ENCODE assay signal across 14 cellular contexts in the genomic region with DNA sequence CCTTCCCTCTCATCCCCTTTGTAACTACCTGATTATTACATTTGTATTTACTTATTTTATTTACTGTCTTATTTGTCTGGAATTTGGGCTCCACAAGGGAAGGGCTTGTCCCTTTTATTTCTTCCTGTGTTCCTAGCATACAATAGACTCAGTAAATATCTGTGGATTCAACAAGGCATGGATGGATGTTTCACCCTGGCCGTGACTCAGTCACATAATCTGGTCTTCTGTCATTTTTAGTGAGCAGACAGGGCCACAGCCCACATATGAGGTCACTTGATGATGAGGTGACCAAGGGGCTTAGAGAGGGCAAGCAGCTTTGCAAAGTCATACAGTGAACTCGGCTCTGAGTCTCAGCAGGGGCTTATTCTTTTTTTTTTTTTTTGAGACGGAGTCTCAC. TPM values are rescaled to one million over a fixed set of nuclear protein-coding genes. Genes with fewer than 3 reads are reported as not detected.
DNase-seq lines count a peak whose midpoint lies in the region; ATAC-seq, FAIRE-seq and TF ChIP-seq lines count a peak whose summit lies in the region.
"Had no signal": no experiment of that assay in that cellular context is flagged by ENCODE, and none has a peak within 500 bp of the region (broad histone marks: within the 10 kb centered on the region; RNA-seq: fewer than 3 reads in every experiment).

No MANE protein-coding gene starts in this region.

- H3K27ac ChIP-seq in HepG2 (ENCODE audit: extremely low read length, insufficient read depth, low read length) (no peak overlapping the region), right lobe of liver (no peak overlapping the region), breast epithelium (peak overlapping the region; percentile 63 to 74), lower lobe of right lung (peak overlapping the region; percentile 49), OCI-LY7 (ENCODE audit: low read depth, low read length, poor library complexity, severe bottlenecking) (no peak overlapping the region)

- CTCF ChIA-PET in HepG2 (lab: Yijun Ruan, JAX; ENCODE audit: low intra/inter-chr PET ratio, low total read pairs) (no interaction called here), OCI-LY7 (lab: Charles Lee; ENCODE audit: unreplicated experiment) (no interaction called here)

- no peak for FAIRE-seq in HepG2 (lab: Jason Lieb, UNC)
- FAIRE-seq: small intestine had no signal

- TF ChIP-seq POLR2A in HepG2 (IDR thresholded peaks at IDR 0.05; ENCODE audit: insufficient read depth in 1 of 2, low read depth in 2 of 2, low read length in 2 of 2) (no peak), right lobe of liver (IDR thresholded peaks at IDR 0.05) (no peak), breast epithelium (IDR thresholded peaks at IDR 0.05) (no peak)

- H3K9me2 ChIP-seq in OCI-LY7 (ENCODE audit: insufficient read depth, low read length), result no peaks in the 10 kb centered on the region

- no peaks in the 10 kb centered on the region for H3K36me3 ChIP-seq in HepG2 (replicated peaks in 1 of 2; ENCODE audit: control insufficient read depth in 1 of 2, insufficient read depth in 2 of 2, low read length in 2 of 2)
- no peaks in the 10 kb centered on the region for H3K36me3 ChIP-seq in right lobe of liver
- no peaks in the 10 kb centered on the region for H3K36me3 ChIP-seq in breast epithelium
- H3K36me3 ChIP-seq in lower lobe of right lung, result no peaks in the 10 kb centered on the region
- H3K36me3 ChIP-seq in OCI-LY7 (ENCODE audit: insufficient read depth, low read length), result no peaks in the 10 kb centered on the region
- H3K36me3 ChIP-seq: ascending aorta had no signal

- DNase-seq in HepG2 (ENCODE audit: low spot score) (peak; percentile 60), right lobe of liver (no peak), breast epithelium (ENCODE audit: low spot score in 2 of 2) (no peak), lower lobe of right lung (no peak), inferior parietal cortex (ENCODE audit: extremely low spot score) (no peak), OCI-LY7 (ENCODE audit: low spot score) (no peak), ecto neural progenitor cell (ENCODE audit: low spot score) (no peak)
- DNase-seq: activated CD4-positive, alpha-beta memory T cell treated with anti-CD3 and anti-CD28 coated beads for 36 hours; AML-193; NCI-H1048; small intestine; stimulated activated naive CD8-positive, alpha-beta T cell treated with anti-CD3 and anti-CD28 coated beads, Interleukin-15, Interleukin-2, amounts not matched to agents 100 U/mL and 50 U/mL, for 24 hours had no signal

- POLR2A ChIA-PET in HepG2 (lab: Yijun Ruan, JAX) (interaction anchor here (0.7 to 3.3 kb wide), 3 partner anchors 8 to 47 kb away, joined by 3 to 36 read pairs (median 3); a partner anchor contains a TSS), OCI-LY7 (lab: Charles Lee) (no interaction called here)

- in situ Hi-C loops in HepG2 (cut with HindIII; ENCODE audit: extremely low pct_ligation_motif_present, low pct_unique_long_range_greater_than_20kb), result no loop called here

- ATAC-seq in HepG2, result no peak
- ATAC-seq in right lobe of liver, result no peak
- no peak for ATAC-seq in lower lobe of right lung
- no peak for ATAC-seq in GM18868 (IDR thresholded peaks at IDR 0.05; ENCODE audit: unreplicated experiment)
- ATAC-seq: stimulated activated naive CD8-positive, alpha-beta T cell treated with anti-CD3 and anti-CD28 coated beads, Interleukin-15, Interleukin-2, amounts not matched to agents 100 U/mL and 50 U/mL, for 24 hours had no signal

- H4K20me1 ChIP-seq in HepG2 (ENCODE audit: insufficient read depth, low read length) (no peaks in the 10 kb centered on the region), OCI-LY7 (ENCODE audit: insufficient read depth, low read length) (no peaks in the 10 kb centered on the region)

- H2AFZ ChIP-seq in HepG2 (ENCODE audit: low read length) (no peak overlapping the region), OCI-LY7 (ENCODE audit: low read length) (no peak overlapping the region)

- no peak overlapping the region for H3K9ac ChIP-seq in HepG2 (ENCODE audit: insufficient read depth, low read depth, low read length)

- TF ChIP-seq EP300 in HepG2 (IDR thresholded peaks at IDR 0.05; ENCODE audit: low read depth in 2 of 2, low read length in 2 of 2) (no peak), HepG2 (CRISPR knock-in tag; IDR thresholded peaks at IDR 0.05; ENCODE audit: borderline replicate concordance) (no peak)

- WGBS in HepG2 (ENCODE audit: low lambda C conversion rate), result 14% methylated on average over 3 of the region's 3 CpGs
- WGBS in right lobe of liver (ENCODE audit: insufficient coverage, low coverage, low lambda C conversion rate, missing lambda C conversion rate), result 43% methylated on average over 2 of the region's 3 CpGs

- H3K4me1 ChIP-seq in HepG2 (ENCODE audit: insufficient read depth, low read length), result peaks cover 81% of the 10 kb centered on the region
- peaks cover 0 to 11% (median 0%) of the 10 kb centered on the region in 4 donors for H3K4me1 ChIP-seq in right lobe of liver
- peaks cover 4 to 22% of the 10 kb centered on the region in 2 donors for H3K4me1 ChIP-seq in breast epithelium
- H3K4me1 ChIP-seq in lower lobe of right lung, result peaks cover 15% of the 10 kb centered on the region
- H3K4me1 ChIP-seq in OCI-LY7 (ENCODE audit: insufficient read depth, low read length, poor library complexity, severe bottlenecking), result no peaks in the 10 kb centered on the region
- H3K4me1 ChIP-seq: ascending aorta had no signal

- BruUV-seq in HepG2 (replicated peaks; lab: Mats Ljungman, UMichigan) (no TSS peak), OCI-LY7 (replicated peaks; lab: Mats Ljungman, UMichigan) (no TSS peak)

- TF ChIP-seq CTCF in HepG2 (CRISPR knock-in tag; IDR thresholded peaks at IDR 0.05), result no peak
- no peak for TF ChIP-seq CTCF in right lobe of liver (IDR thresholded peaks at IDR 0.05)
- no peak for TF ChIP-seq CTCF in breast epithelium (IDR thresholded peaks at IDR 0.05)
- no peak for TF ChIP-seq CTCF in lower lobe of right lung (IDR thresholded peaks at IDR 0.05)
- TF ChIP-seq CTCF in OCI-LY7 (conservative IDR thresholded peaks at IDR 0.05; ENCODE audit: low read length), result no peak

- H3K27me3 ChIP-seq in HepG2 (ENCODE audit: control insufficient read depth in 1 of 2, insufficient read depth in 2 of 2, low read length in 2 of 2), result no peaks in the 10 kb centered on the region
- no peaks in the 10 kb centered on the region for H3K27me3 ChIP-seq in right lobe of liver
- no peaks in the 10 kb centered on the region for H3K27me3 ChIP-seq in breast epithelium
- H3K27me3 ChIP-seq in lower lobe of right lung (ENCODE audit: low read depth), result no peaks in the 10 kb centered on the region
- H3K27me3 ChIP-seq: ascending aorta had no signal

- H3K9me3 ChIP-seq in HepG2 (ENCODE audit: low read length) (no peaks in the 10 kb centered on the region), right lobe of liver (no peaks in the 10 kb centered on the region), breast epithelium (no peaks in the 10 kb centered on the region), lower lobe of right lung (no peaks in the 10 kb centered on the region), OCI-LY7 (ENCODE audit: low read length) (no peaks in the 10 kb centered on the region)
- H3K9me3 ChIP-seq: ascending aorta had no signal

- TF ChIP-seq RAD21 in HepG2 (CRISPR knock-in tag; IDR thresholded peaks at IDR 0.05), result no peak

- intact Hi-C loops in HepG2 (cut with micrococcal nuclease; ENCODE audit: unreplicated experiment), result no loop called here
- intact Hi-C loops in right lobe of liver (cut with DNase I), result no loop called here
- intact Hi-C loops in breast epithelium (cut with DNase I; ENCODE audit: low total_unique reads), result no loop called here
- intact Hi-C loops in lower lobe of right lung (cut with DNase I), result no loop called here
- intact Hi-C loops in OCI-LY7 (cut with micrococcal nuclease; ENCODE audit: unreplicated experiment), result no loop called here

- H3K79me2 ChIP-seq in HepG2 (ENCODE audit: insufficient read depth, low read length), result no peaks in the 10 kb centered on the region
- H3K79me2 ChIP-seq in OCI-LY7 (ENCODE audit: insufficient read depth, low read depth, low read length), result no peaks in the 10 kb centered on the region

- H3K4me3 ChIP-seq in HepG2 (replicated peaks in 1 of 3; ENCODE audit: insufficient read depth in 1 of 3, low read depth in 2 of 3, low read length in 3 of 3), result peak overlapping the region in 1 of 3 experiments; percentile 19; a peak in 1 of 6 replicates
- H3K4me3 ChIP-seq in right lobe of liver, result no peak overlapping the region
- no peak overlapping the region for H3K4me3 ChIP-seq in breast epithelium
- no peak overlapping the region for H3K4me3 ChIP-seq in lower lobe of right lung
- H3K4me3 ChIP-seq in OCI-LY7 (ENCODE audit: low read depth, low read length, poor library complexity, severe bottlenecking), result no peak overlapping the region
- H3K4me3 ChIP-seq: ascending aorta had no signal

- H3K4me2 ChIP-seq in HepG2 (ENCODE audit: low read depth, low read length), result peak overlapping the region; percentile 73
- H3K4me2 ChIP-seq in OCI-LY7 (ENCODE audit: low read length), result no peak overlapping the region

RNA-seq across cellular contexts. Expression of a gene that starts 7.8 kb away (rescaled TPM):
- 26.0 and 50.4 TPM in 2 replicates for total RNA-seq in HepG2 (2016; rRNA removed; fragmentation: Illumina TruSeq; extraction: Trizol)
- total RNA-seq in HepG2 (2016; cell fraction: cytosol; rRNA removed; fragmentation: Illumina TruSeq; extraction: Trizol; ENCODE audit: low read depth), result 7.6 and 8.6 TPM in 2 replicates
- 23.1 and 46.3 TPM in 2 replicates for total RNA-seq in HepG2 (2016; cell fraction: insoluble cytoplasmic fraction; rRNA removed; fragmentation: Illumina TruSeq; extraction: Trizol)
- 16.0 and 18.5 TPM in 2 replicates for total RNA-seq in HepG2 (2016; cell fraction: membrane; rRNA removed; fragmentation: Illumina TruSeq; extraction: Trizol)
- 65.8 and 74.0 TPM in 2 replicates for total RNA-seq in HepG2 (2016; cell fraction: nucleus; rRNA removed; fragmentation: Illumina TruSeq; extraction: Trizol)
- 47.3 and 49.4 TPM in 2 replicates for polyA plus RNA-seq in HepG2 (2011; rRNA removed)
- 28.9 and 29.7 TPM in 2 replicates for polyA plus RNA-seq in HepG2 (2011; cell fraction: cytosol; rRNA removed)
- 24.1 and 25.2 TPM in 2 replicates for polyA plus RNA-seq in HepG2 (2011; cell fraction: nucleus; rRNA removed)
- 16.5 and 18.8 TPM in 2 replicates for polyA plus RNA-seq in HepG2 (2012)
- polyA plus RNA-seq in HepG2 (2016; cell fraction: cytosol; fragmentation: Illumina TruSeq; extraction: Trizol; ENCODE audit: low read depth), result 3.2 and 3.4 TPM in 2 replicates
- polyA plus RNA-seq in HepG2 (2016; cell fraction: insoluble cytoplasmic fraction; fragmentation: Illumina TruSeq; extraction: Trizol; ENCODE audit: low read depth), result 25.3 and 29.2 TPM in 2 replicates
- 8.3 and 8.4 TPM in 2 replicates for polyA plus RNA-seq in HepG2 (2016; cell fraction: membrane; fragmentation: Illumina TruSeq; extraction: Trizol; ENCODE audit: low read depth)
- 93.4 and 97.1 TPM in 2 replicates for polyA plus RNA-seq in HepG2 (2016; cell fraction: nucleus; fragmentation: Illumina TruSeq; extraction: Trizol; ENCODE audit: insufficient read depth, low read depth)
- polyA minus RNA-seq in HepG2 (2011; rRNA and poly(A)+ RNA removed; ENCODE audit: low replicate concordance), result 198 and 220 TPM in 2 replicates
- polyA minus RNA-seq in HepG2 (2011; cell fraction: cytosol; rRNA and poly(A)+ RNA removed), result 39.7 and 54.7 TPM in 2 replicates
- 16.2 and 17.4 TPM in 2 replicates for polyA minus RNA-seq in HepG2 (2011; cell fraction: nucleus; rRNA and poly(A)+ RNA removed)
- total RNA-seq in right lobe of liver, result 10 to 100 TPM; 54.5 to 92.5 (median 65.2) TPM
- 10 to 100 TPM; 37.1 to 56.6 (median 44.6) TPM for total RNA-seq in breast epithelium
- total RNA-seq in lower lobe of right lung, result 71.5 TPM
- 10.6 and 10.9 TPM in 2 replicates for total RNA-seq in OCI-LY7 (2014; rRNA removed; shearing (Covaris generic))
- total RNA-seq in OCI-LY7 (2022), result 14.9 and 15.6 TPM in 2 replicates

RNA-seq across cellular contexts. Expression of a gene that starts 33.1 kb away (rescaled TPM):
- total RNA-seq in HepG2 (2016; rRNA removed; fragmentation: Illumina TruSeq; extraction: Trizol) (9.0 and 11.0 TPM in 2 replicates), right lobe of liver (10 to 100 TPM in 2 of 6 experiments, 1 to 10 TPM in 4; 2.2 to 13.1 (median 8.3) TPM), breast epithelium (10 to 100 TPM in 1 of 3 donors, 1 to 10 TPM in 2; 4.5 to 14.0 (median 5.2) TPM), lower lobe of right lung (22.1 TPM), OCI-LY7 (2022) (23.2 and 27.3 TPM in 2 replicates)
- 0.51 and 0.62 TPM in 2 replicates for total RNA-seq in HepG2 (2016; cell fraction: cytosol; rRNA removed; fragmentation: Illumina TruSeq; extraction: Trizol; ENCODE audit: low read depth)
- 8.7 and 10.9 TPM in 2 replicates for total RNA-seq in HepG2 (2016; cell fraction: insoluble cytoplasmic fraction; rRNA removed; fragmentation: Illumina TruSeq; extraction: Trizol)
- 2.2 and 2.6 TPM in 2 replicates for total RNA-seq in HepG2 (2016; cell fraction: membrane; rRNA removed; fragmentation: Illumina TruSeq; extraction: Trizol)
- total RNA-seq in HepG2 (2016; cell fraction: nucleus; rRNA removed; fragmentation: Illumina TruSeq; extraction: Trizol), result 5.7 and 7.5 TPM in 2 replicates
- 18.7 and 21.1 TPM in 2 replicates for polyA plus RNA-seq in HepG2 (2011; rRNA removed)
- 8.1 and 9.1 TPM in 2 replicates for polyA plus RNA-seq in HepG2 (2011; cell fraction: cytosol; rRNA removed)
- 161 and 166 TPM in 2 replicates for polyA plus RNA-seq in HepG2 (2011; cell fraction: nucleus; rRNA removed)
- polyA plus RNA-seq in HepG2 (2012), result 10.1 and 10.5 TPM in 2 replicates
- 0.82 and 1.3 TPM in 2 replicates for polyA plus RNA-seq in HepG2 (2016; cell fraction: cytosol; fragmentation: Illumina TruSeq; extraction: Trizol; ENCODE audit: low read depth)
- 13.5 and 14.4 TPM in 2 replicates for polyA plus RNA-seq in HepG2 (2016; cell fraction: insoluble cytoplasmic fraction; fragmentation: Illumina TruSeq; extraction: Trizol; ENCODE audit: low read depth)
- polyA plus RNA-seq in HepG2 (2016; cell fraction: membrane; fragmentation: Illumina TruSeq; extraction: Trizol; ENCODE audit: low read depth), result 3.7 and 4.2 TPM in 2 replicates
- polyA plus RNA-seq in HepG2 (2016; cell fraction: nucleus; fragmentation: Illumina TruSeq; extraction: Trizol; ENCODE audit: insufficient read depth, low read depth), result 14.6 and 14.9 TPM in 2 replicates
- polyA minus RNA-seq in HepG2 (2011; rRNA and poly(A)+ RNA removed; ENCODE audit: low replicate concordance), result 14.5 and 30.0 TPM in 2 replicates
- polyA minus RNA-seq in HepG2 (2011; cell fraction: cytosol; rRNA and poly(A)+ RNA removed), result 9.4 and 10.9 TPM in 2 replicates
- 8.9 and 11.8 TPM in 2 replicates for polyA minus RNA-seq in HepG2 (2011; cell fraction: nucleus; rRNA and poly(A)+ RNA removed)
- 8.3 and 15.4 TPM in 2 replicates for total RNA-seq in OCI-LY7 (2014; rRNA removed; shearing (Covaris generic))

RNA-seq across cellular contexts. Expression of a gene that starts 39.9 kb away (rescaled TPM):
- 32.5 and 35.3 TPM in 2 replicates for total RNA-seq in HepG2 (2016; rRNA removed; fragmentation: Illumina TruSeq; extraction: Trizol)
- 12.9 and 16.7 TPM in 2 replicates for total RNA-seq in HepG2 (2016; cell fraction: cytosol; rRNA removed; fragmentation: Illumina TruSeq; extraction: Trizol; ENCODE audit: low read depth)
- 33.2 and 38.6 TPM in 2 replicates for total RNA-seq in HepG2 (2016; cell fraction: insoluble cytoplasmic fraction; rRNA removed; fragmentation: Illumina TruSeq; extraction: Trizol)
- total RNA-seq in HepG2 (2016; cell fraction: membrane; rRNA removed; fragmentation: Illumina TruSeq; extraction: Trizol), result 16.9 and 22.1 TPM in 2 replicates
- 22.8 and 23.3 TPM in 2 replicates for total RNA-seq in HepG2 (2016; cell fraction: nucleus; rRNA removed; fragmentation: Illumina TruSeq; extraction: Trizol)
- 59.0 and 59.2 TPM in 2 replicates for polyA plus RNA-seq in HepG2 (2011; rRNA removed)
- polyA plus RNA-seq in HepG2 (2011; cell fraction: cytosol; rRNA removed), result 37.6 and 44.9 TPM in 2 replicates
- polyA plus RNA-seq in HepG2 (2011; cell fraction: nucleus; rRNA removed), result 201 and 205 TPM in 2 replicates
- 19.8 and 30.2 TPM in 2 replicates for polyA plus RNA-seq in HepG2 (2012)
- polyA plus RNA-seq in HepG2 (2016; cell fraction: cytosol; fragmentation: Illumina TruSeq; extraction: Trizol; ENCODE audit: low read depth), result 8.3 and 9.4 TPM in 2 replicates
- 36.2 and 36.3 TPM in 2 replicates for polyA plus RNA-seq in HepG2 (2016; cell fraction: insoluble cytoplasmic fraction; fragmentation: Illumina TruSeq; extraction: Trizol; ENCODE audit: low read depth)
- 14.7 and 18.6 TPM in 2 replicates for polyA plus RNA-seq in HepG2 (2016; cell fraction: membrane; fragmentation: Illumina TruSeq; extraction: Trizol; ENCODE audit: low read depth)
- 57.5 and 61.4 TPM in 2 replicates for polyA plus RNA-seq in HepG2 (2016; cell fraction: nucleus; fragmentation: Illumina TruSeq; extraction: Trizol; ENCODE audit: insufficient read depth, low read depth)
- 0.72 and 63.8 TPM in 2 replicates for polyA minus RNA-seq in HepG2 (2011; rRNA and poly(A)+ RNA removed; ENCODE audit: low replicate concordance)
- 17.1 and 17.9 TPM in 2 replicates for polyA minus RNA-seq in HepG2 (2011; cell fraction: cytosol; rRNA and poly(A)+ RNA removed)
- 21.5 and 23.1 TPM in 2 replicates for polyA minus RNA-seq in HepG2 (2011; cell fraction: nucleus; rRNA and poly(A)+ RNA removed)
- 10 to 100 TPM in 5 of 6 experiments, 1 to 10 TPM in 1; 8.4 to 52.0 (median 31.3) TPM for total RNA-seq in right lobe of liver
- 1 to 10 TPM; 2.7 to 8.3 (median 3.6) TPM for total RNA-seq in breast epithelium
- 8.4 TPM for total RNA-seq in lower lobe of right lung
- 5.3 and 5.4 TPM in 2 replicates for total RNA-seq in OCI-LY7 (2014; rRNA removed; shearing (Covaris generic))
- 6.0 and 7.8 TPM in 2 replicates for total RNA-seq in OCI-LY7 (2022)
- total RNA-seq: ascending aorta had no signal

RNA-seq across cellular contexts. Expression of a gene that starts 50.0 kb away (rescaled TPM):
- total RNA-seq in HepG2 (2016; rRNA removed; fragmentation: Illumina TruSeq; extraction: Trizol), result 6.7 and 8.3 TPM in 2 replicates
- 3.9 and 5.0 TPM in 2 replicates for total RNA-seq in HepG2 (2016; cell fraction: cytosol; rRNA removed; fragmentation: Illumina TruSeq; extraction: Trizol; ENCODE audit: low read depth)
- total RNA-seq in HepG2 (2016; cell fraction: insoluble cytoplasmic fraction; rRNA removed; fragmentation: Illumina TruSeq; extraction: Trizol), result 7.2 and 7.8 TPM in 2 replicates
- 10.0 and 10.7 TPM in 2 replicates for total RNA-seq in HepG2 (2016; cell fraction: membrane; rRNA removed; fragmentation: Illumina TruSeq; extraction: Trizol)
- total RNA-seq in HepG2 (2016; cell fraction: nucleus; rRNA removed; fragmentation: Illumina TruSeq; extraction: Trizol), result 5.5 and 6.8 TPM in 2 replicates
- 13.2 and 14.0 TPM in 2 replicates for polyA plus RNA-seq in HepG2 (2011; rRNA removed)
- 11.5 and 14.0 TPM in 2 replicates for polyA plus RNA-seq in HepG2 (2011; cell fraction: cytosol; rRNA removed)
- 8.3 and 12.0 TPM in 2 replicates for polyA plus RNA-seq in HepG2 (2011; cell fraction: nucleus; rRNA removed)
- polyA plus RNA-seq in HepG2 (2012), result 6.6 and 7.1 TPM in 2 replicates
- 6.2 and 6.7 TPM in 2 replicates for polyA plus RNA-seq in HepG2 (2016; cell fraction: cytosol; fragmentation: Illumina TruSeq; extraction: Trizol; ENCODE audit: low read depth)
- polyA plus RNA-seq in HepG2 (2016; cell fraction: insoluble cytoplasmic fraction; fragmentation: Illumina TruSeq; extraction: Trizol; ENCODE audit: low read depth), result 10.5 and 11.0 TPM in 2 replicates
- 11.6 and 12.6 TPM in 2 replicates for polyA plus RNA-seq in HepG2 (2016; cell fraction: membrane; fragmentation: Illumina TruSeq; extraction: Trizol; ENCODE audit: low read depth)
- 15.5 and 16.4 TPM in 2 replicates for polyA plus RNA-seq in HepG2 (2016; cell fraction: nucleus; fragmentation: Illumina TruSeq; extraction: Trizol; ENCODE audit: insufficient read depth, low read depth)
- polyA minus RNA-seq in HepG2 (2011; rRNA and poly(A)+ RNA removed; ENCODE audit: low replicate concordance), result 21.6 and 54.5 TPM in 2 replicates
- 3.4 and 4.5 TPM in 2 replicates for polyA minus RNA-seq in HepG2 (2011; cell fraction: cytosol; rRNA and poly(A)+ RNA removed)
- polyA minus RNA-seq in HepG2 (2011; cell fraction: nucleus; rRNA and poly(A)+ RNA removed), result 11.6 and 15.8 TPM in 2 replicates
- 10 to 100 TPM; 15.9 to 26.0 (median 19.4) TPM for total RNA-seq in right lobe of liver
- total RNA-seq in breast epithelium, result 10 to 100 TPM; 22.6 to 29.0 (median 25.9) TPM
- 38.8 TPM for total RNA-seq in lower lobe of right lung
- total RNA-seq in OCI-LY7 (2014; rRNA removed; shearing (Covaris generic)), result 15.8 and 17.9 TPM in 2 replicates
- 35.3 and 37.7 TPM in 2 replicates for total RNA-seq in OCI-LY7 (2022)

RNA-seq across cellular contexts. Expression of a gene that starts 50.4 kb away (rescaled TPM):
- total RNA-seq in HepG2 (2016; rRNA removed; fragmentation: Illumina TruSeq; extraction: Trizol) (177 and 258 TPM in 2 replicates), right lobe of liver (100 to 1,000 TPM; 142 to 251 (median 171) TPM), breast epithelium (100 to 1,000 TPM; 314 to 686 (median 317) TPM), lower lobe of right lung (601 TPM), OCI-LY7 (2022) (373 and 403 TPM in 2 replicates)
- total RNA-seq in HepG2 (2016; cell fraction: cytosol; rRNA removed; fragmentation: Illumina TruSeq; extraction: Trizol; ENCODE audit: low read depth), result 50.5 and 58.1 TPM in 2 replicates
- 183 and 252 TPM in 2 replicates for total RNA-seq in HepG2 (2016; cell fraction: insoluble cytoplasmic fraction; rRNA removed; fragmentation: Illumina TruSeq; extraction: Trizol)
- 129 and 135 TPM in 2 replicates for total RNA-seq in HepG2 (2016; cell fraction: membrane; rRNA removed; fragmentation: Illumina TruSeq; extraction: Trizol)
- total RNA-seq in HepG2 (2016; cell fraction: nucleus; rRNA removed; fragmentation: Illumina TruSeq; extraction: Trizol), result 83.6 and 89.9 TPM in 2 replicates
- 117 and 131 TPM in 2 replicates for polyA plus RNA-seq in HepG2 (2011; rRNA removed)
- 162 and 178 TPM in 2 replicates for polyA plus RNA-seq in HepG2 (2011; cell fraction: cytosol; rRNA removed)
- polyA plus RNA-seq in HepG2 (2011; cell fraction: nucleus; rRNA removed), result 76.7 and 78.5 TPM in 2 replicates
- polyA plus RNA-seq in HepG2 (2012), result 241 and 267 TPM in 2 replicates
- polyA plus RNA-seq in HepG2 (2016; cell fraction: cytosol; fragmentation: Illumina TruSeq; extraction: Trizol; ENCODE audit: low read depth), result 79.3 and 88.5 TPM in 2 replicates
- polyA plus RNA-seq in HepG2 (2016; cell fraction: insoluble cytoplasmic fraction; fragmentation: Illumina TruSeq; extraction: Trizol; ENCODE audit: low read depth), result 399 and 414 TPM in 2 replicates
- polyA plus RNA-seq in HepG2 (2016; cell fraction: membrane; fragmentation: Illumina TruSeq; extraction: Trizol; ENCODE audit: low read depth), result 155 and 170 TPM in 2 replicates
- polyA plus RNA-seq in HepG2 (2016; cell fraction: nucleus; fragmentation: Illumina TruSeq; extraction: Trizol; ENCODE audit: insufficient read depth, low read depth), result 173 and 175 TPM in 2 replicates
- polyA minus RNA-seq in HepG2 (2011; rRNA and poly(A)+ RNA removed; ENCODE audit: low replicate concordance), result 235 and 368 TPM in 2 replicates
- polyA minus RNA-seq in HepG2 (2011; cell fraction: cytosol; rRNA and poly(A)+ RNA removed), result 201 and 223 TPM in 2 replicates
- polyA minus RNA-seq in HepG2 (2011; cell fraction: nucleus; rRNA and poly(A)+ RNA removed), result 42.7 and 56.9 TPM in 2 replicates
- total RNA-seq in OCI-LY7 (2014; rRNA removed; shearing (Covaris generic)), result 218 and 219 TPM in 2 replicates

Comparison
In these comparisons a context has a peak if more than half of its experiments do, and no peak if none do; other contexts are left out.
1. H3K27ac ChIP-seq: peak in breast epithelium (2 of 2) and lower lobe of right lung (single experiment); none in HepG2 (single experiment), right lobe of liver (0 of 3) and OCI-LY7 (single experiment).